In the genomic region with DNA sequence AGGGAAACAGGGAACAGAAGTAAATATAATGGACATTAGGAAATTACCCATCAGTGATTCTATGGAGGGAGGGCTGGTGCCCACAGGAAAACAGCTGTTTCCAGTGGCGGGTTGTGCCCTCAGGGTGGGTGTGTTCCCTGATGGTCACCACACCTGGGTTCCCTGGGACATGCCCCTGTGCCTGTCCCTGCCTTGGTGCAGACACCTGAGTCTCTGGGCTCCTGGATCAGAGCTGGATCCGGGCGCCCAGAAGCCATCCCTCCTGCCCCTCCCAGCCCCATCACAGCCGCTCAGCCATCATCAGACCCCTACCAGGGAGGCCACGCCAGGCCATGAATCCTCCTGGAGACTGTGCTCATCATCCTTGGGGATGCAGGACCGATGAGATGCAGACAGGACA, we compare ENCODE assay signal across 8 cellular contexts.
"Had no signal": no experiment of that assay in that cellular context is flagged by ENCODE, and none has a peak within 500 bp of the region (broad histone marks: within the 10 kb centered on the region; RNA-seq: fewer than 3 reads in every experiment).

No MANE protein-coding gene starts in this region.

- DNase-seq: H9, HCEC 1CT, IMR-90 had no signal

- H2AFZ ChIP-seq: GM23338 had no signal

- ATAC-seq: GM23338 had no signal

- H3K4me3 ChIP-seq: GM23338, K562 had no signal

- FAIRE-seq: H1, H54, HTR-8/SVneo, K562 had no signal

- H3K4me2 ChIP-seq: GM23338 had no signal
